Comparison of ENCODE assay signal across 20 cellular contexts in the genomic region with DNA sequence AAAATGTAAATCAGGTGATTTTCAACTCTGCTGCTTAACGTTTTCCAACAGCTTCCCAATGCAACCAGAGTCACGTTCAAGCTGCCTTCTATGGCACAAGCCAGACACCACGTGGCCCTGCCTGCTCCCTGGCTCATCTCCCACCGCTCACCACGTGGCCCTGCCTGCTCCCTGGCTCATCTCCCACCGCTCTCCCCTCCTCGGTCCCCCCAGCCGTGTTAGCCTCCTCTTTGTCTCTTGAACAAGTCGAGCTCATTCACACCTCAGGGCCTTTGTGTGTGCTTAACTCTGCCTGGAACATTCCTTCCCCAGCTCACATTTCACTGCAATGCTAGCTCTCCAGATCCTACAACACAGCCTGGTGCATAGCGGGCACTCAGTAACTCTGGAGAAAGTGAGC.
DNase-seq lines count a peak whose midpoint lies in the region; ATAC-seq, FAIRE-seq and TF ChIP-seq lines count a peak whose summit lies in the region.
"Had no signal": no experiment of that assay in that cellular context is flagged by ENCODE, and none has a peak within 500 bp of the region (broad histone marks: within the 10 kb centered on the region; RNA-seq: fewer than 3 reads in every experiment).

No MANE protein-coding gene starts in this region.

- POLR2A ChIA-PET in MCF 10A (lab: Yijun Ruan, JAX): no interaction called here

- in situ Hi-C loops in gastrocnemius medialis (cut with MboI; ENCODE audit: low sequenced_read_pairs in 4 of 4): no loop called here

- peaks cover 3% of the 10 kb centered on the region for H3K36me3 Mint-ChIP-seq in progenitor cell of endocrine pancreas (ENCODE audit: insufficient read depth)
- H3K36me3 Mint-ChIP-seq in MCF 10A (ENCODE audit: insufficient read depth, unreplicated experiment): no peaks in the 10 kb centered on the region

- FAIRE-seq in bronchial epithelial cell (lab: Jason Lieb, UNC): peak; percentile 55
- FAIRE-seq: A549, D721Med, GM12892, GM18507, HTR-8/SVneo had no signal

- no TSS peak for BruUV-seq in MCF 10A (replicated peaks; lab: Mats Ljungman, UMichigan)

- H3K56ac ChIP-seq in mesendoderm (ENCODE audit: low read length): no peak overlapping the region

- no peak overlapping the region for H2BK120ac ChIP-seq in mesendoderm (ENCODE audit: low read depth, low read length)

- no peak overlapping the region for H3K4me3 ChIP-seq in bronchial epithelial cell (ENCODE audit: low read depth, low read length)
- no peak overlapping the region for H3K4me3 ChIP-seq in mesendoderm (ENCODE audit: low read length)
- no peak overlapping the region for H3K4me3 ChIP-seq in gastrocnemius medialis
- H3K4me3 ChIP-seq: A549 had no signal

- H3K27ac ChIP-seq in mesendoderm (ENCODE audit: low read depth, low read length) (no peak overlapping the region), gastrocnemius medialis (no peak overlapping the region)
- H3K27ac ChIP-seq: A549, C4-2B had no signal

- H3K9ac ChIP-seq in mesendoderm (ENCODE audit: low read length): no peak overlapping the region

- H3K23ac ChIP-seq in mesendoderm (ENCODE audit: low read length): no peak overlapping the region

- no peaks in the 10 kb centered on the region for H3K27me3 ChIP-seq in bronchial epithelial cell (ENCODE audit: control insufficient read depth, insufficient read depth, low read length)
- H3K27me3 ChIP-seq in mesendoderm (ENCODE audit: insufficient read depth, low read length, poor library complexity): no peaks in the 10 kb centered on the region
- peaks cover 0 to 7% (median 0%) of the 10 kb centered on the region in 3 donors for H3K27me3 ChIP-seq in gastrocnemius medialis

- no peak for ATAC-seq in gastrocnemius medialis
- ATAC-seq: A549 had no signal

- H3K9me3 Mint-ChIP-seq in progenitor cell of endocrine pancreas (ENCODE audit: low read depth) (no peaks in the 10 kb centered on the region), MCF 10A (ENCODE audit: unreplicated experiment) (peaks cover 12% of the 10 kb centered on the region)
- H3K9me3 Mint-ChIP-seq: CD4-positive, alpha-beta T cell had no signal

- H3K4me1 ChIP-seq in mesendoderm (ENCODE audit: control insufficient read depth, low read depth, low read length) (no peaks in the 10 kb centered on the region), gastrocnemius medialis (no peaks in the 10 kb centered on the region)
- H3K4me1 ChIP-seq: A549 had no signal

- no peak overlapping the region for H4K5ac ChIP-seq in mesendoderm (ENCODE audit: low read length)

- no peak for TF ChIP-seq CTCF in bronchial epithelial cell (IDR thresholded peaks at IDR 0.05; ENCODE audit: insufficient read depth, low read length, severe bottlenecking)
- TF ChIP-seq CTCF in progenitor cell of endocrine pancreas (IDR thresholded peaks at IDR 0.05; ENCODE audit: unreplicated experiment): no peak
- no peak for TF ChIP-seq CTCF in MCF 10A (IDR thresholded peaks at IDR 0.05; ENCODE audit: unreplicated experiment)
- no peak for TF ChIP-seq CTCF in gastrocnemius medialis (IDR thresholded peaks at IDR 0.05 in 4 of 5, conservative IDR thresholded peaks at IDR 0.05 in 1 of 5)

- no peak overlapping the region for H3K18ac ChIP-seq in mesendoderm (ENCODE audit: low read length)

- H3K4me3 Mint-ChIP-seq in progenitor cell of endocrine pancreas (ENCODE audit: low read depth) (no peak overlapping the region), MCF 10A (ENCODE audit: unreplicated experiment) (no peak overlapping the region)
- H3K4me3 Mint-ChIP-seq: CD4-positive, alpha-beta T cell had no signal

- no peak overlapping the region for H2AK5ac ChIP-seq in mesendoderm (ENCODE audit: low read length)

- H3K79me2 ChIP-seq in mesendoderm (ENCODE audit: control insufficient read depth, insufficient read depth, low read length): no peaks in the 10 kb centered on the region

- no peaks in the 10 kb centered on the region for H3K79me1 ChIP-seq in mesendoderm (ENCODE audit: low read length)

- no peak overlapping the region for H2BK5ac ChIP-seq in mesendoderm (ENCODE audit: low read length)

- H3K27ac Mint-ChIP-seq in progenitor cell of endocrine pancreas (peak overlapping the region; percentile 67), MCF 10A (ENCODE audit: low read depth, unreplicated experiment) (no peak overlapping the region)
- H3K27ac Mint-ChIP-seq: CD4-positive, alpha-beta T cell had no signal

- DNase-seq in bronchial epithelial cell (ENCODE audit: low read depth) (no peak), mesendoderm (peak; percentile 32), progenitor cell of endocrine pancreas (ENCODE audit: low spot score, unreplicated experiment) (no peak), MCF 10A (ENCODE audit: unreplicated experiment) (no peak), RKO (ENCODE audit: low spot score) (no peak), 8988T (no peak), gastrocnemius medialis (no peak)
- DNase-seq: AML-193; Caco-2; CD4-positive, alpha-beta T cell; GDM1; GOT3; H7; IMR-90 had no signal

- CTCF ChIA-PET in MCF 10A (lab: Yijun Ruan, JAX): interaction anchor here (0.6 kb wide), 1 partner anchor 142 kb away, joined by 3 read pairs; no protein-coding TSS in a partner anchor

- no peak overlapping the region for H3K4ac ChIP-seq in mesendoderm (ENCODE audit: low read depth, low read length)

- no peaks in the 10 kb centered on the region for H3K9me3 ChIP-seq in gastrocnemius medialis
- H3K9me3 ChIP-seq: Caco-2 had no signal

- H3K4me1 Mint-ChIP-seq in progenitor cell of endocrine pancreas (ENCODE audit: low read depth): peaks cover 5% of the 10 kb centered on the region
- H3K4me1 Mint-ChIP-seq in MCF 10A (ENCODE audit: insufficient read depth, unreplicated experiment): no peaks in the 10 kb centered on the region

- no peaks in the 10 kb centered on the region for H3K27me3 Mint-ChIP-seq in progenitor cell of endocrine pancreas
- no peaks in the 10 kb centered on the region for H3K27me3 Mint-ChIP-seq in MCF 10A (ENCODE audit: insufficient read depth, unreplicated experiment)

- no peak overlapping the region for H2BK15ac ChIP-seq in mesendoderm (replicated peaks; ENCODE audit: low read depth)

- H3K4me2 ChIP-seq in mesendoderm (ENCODE audit: low read length): no peak overlapping the region
- H3K4me2 ChIP-seq: A549 had no signal

- H4K8ac ChIP-seq in mesendoderm (ENCODE audit: low read depth, low read length): no peak overlapping the region

- WGBS in mesendoderm (ENCODE audit: extremely low coverage, insufficient coverage, low lambda C conversion rate): no CpG with 5 or more reads among the region's 10 CpGs

- H3K36me3 ChIP-seq in bronchial epithelial cell (ENCODE audit: control insufficient read depth, insufficient read depth, low read length) (no peaks in the 10 kb centered on the region), mesendoderm (ENCODE audit: control insufficient read depth, insufficient read depth, low read length) (no peaks in the 10 kb centered on the region), gastrocnemius medialis (no peaks in the 10 kb centered on the region)

- no peak for TF ChIP-seq POLR2A in gastrocnemius medialis (IDR thresholded peaks at IDR 0.05)

- intact Hi-C loops in MCF 10A (cut with micrococcal nuclease): no loop called here
- intact Hi-C loops in gastrocnemius medialis (cut with DNase I; ENCODE audit: low total_unique reads): no loop called here
